Comparison of ENCODE assay signal across 10 cellular contexts in genomic region chr7:24834150-24834798, GRCh38.
DNase-seq lines count a peak whose midpoint lies in the region; ATAC-seq and TF ChIP-seq lines count a peak whose summit lies in the region.
"Had no signal": no experiment of that assay in that cellular context is flagged by ENCODE, and none has a peak within 500 bp of the region (broad histone marks: within the 10 kb centered on the region; RNA-seq: fewer than 3 reads in every experiment).

No MANE protein-coding gene starts in this region.

- TF ChIP-seq CTCF in ovary (IDR thresholded peaks at IDR 0.05), result no peak
- no peak for TF ChIP-seq CTCF in A673 (conservative IDR thresholded peaks at IDR 0.05; ENCODE audit: low read depth, low read length)

- peak; percentile 72 for DNase-seq in Ammon's horn (ENCODE audit: low spot score)
- DNase-seq in germinal center (ENCODE audit: low spot score), result peak; percentile 30
- DNase-seq in HCEC 1CT, result no peak
- DNase-seq in ovary, result no peak
- no peak for DNase-seq in A673 (ENCODE audit: low spot score)
- no peak for DNase-seq in middle frontal gyrus (ENCODE audit: extremely low spot score, low spot score)
- DNase-seq: brain microvascular endothelial cell, NCI-H2171 treated with DMSO at 0.1 percent for 48 hours had no signal

- CTCF ChIA-PET in A673 (lab: Charles Lee), result interaction anchor here (1.4 kb wide), 1 partner anchor 22 kb away, joined by 3 read pairs; no protein-coding TSS in a partner anchor

- peak; percentile 40 for ATAC-seq in GM19395 (IDR thresholded peaks at IDR 0.05; ENCODE audit: unreplicated experiment)
- peak; percentile 55 for ATAC-seq in HG03432 (IDR thresholded peaks at IDR 0.05; ENCODE audit: unreplicated experiment)

- H3K36me3 ChIP-seq in ovary, result no peaks in the 10 kb centered on the region
- no peaks in the 10 kb centered on the region for H3K36me3 ChIP-seq in A673 (ENCODE audit: insufficient read depth, low read length, poor library complexity, severe bottlenecking)

- intact Hi-C loops in ovary (cut with DNase I) (no loop called here), A673 (cut with micrococcal nuclease; ENCODE audit: unreplicated experiment) (no loop called here)

- H3K27me3 ChIP-seq in ovary (no peaks in the 10 kb centered on the region), A673 (replicated peaks; ENCODE audit: insufficient read depth, low read depth, low read length, poor library complexity) (no peaks in the 10 kb centered on the region)
- H3K27me3 ChIP-seq: brain microvascular endothelial cell had no signal

- no peak for TF ChIP-seq EP300 in ovary (IDR thresholded peaks at IDR 0.05)

- WGBS in ovary, 3 donors, result 85 to 87% (median 86%) methylated on average over 25 of the region's 25 CpGs

- H3K9me3 ChIP-seq in ovary (no peaks in the 10 kb centered on the region), A673 (ENCODE audit: low read depth, low read length, poor library complexity, severe bottlenecking) (no peaks in the 10 kb centered on the region)

- H3K4me3 ChIP-seq in ovary, result no peak overlapping the region
- H3K4me3 ChIP-seq in A673 (ENCODE audit: low read depth, low read length, poor library complexity, severe bottlenecking), result no peak overlapping the region

- TF ChIP-seq POLR2A in ovary (IDR thresholded peaks at IDR 0.05), result no peak

- H3K4me1 ChIP-seq in ovary (ENCODE audit: insufficient read depth), result no peaks in the 10 kb centered on the region
- H3K4me1 ChIP-seq in A673 (ENCODE audit: insufficient read depth, low read length, poor library complexity, severe bottlenecking), result no peaks in the 10 kb centered on the region

- no TSS peak for BruUV-seq in A673 (replicated peaks; lab: Mats Ljungman, UMichigan)

- H3K27ac ChIP-seq in ovary, result no peak overlapping the region
- no peak overlapping the region for H3K27ac ChIP-seq in A673 (ENCODE audit: low read depth, low read length, poor library complexity, severe bottlenecking)
- H3K27ac ChIP-seq: brain microvascular endothelial cell had no signal

- POLR2A ChIA-PET in A673 (lab: Charles Lee; ENCODE audit: low non-redundant PET), result no interaction called here

Comparison
In these comparisons a context has a peak if more than half of its experiments do, and no peak if none do; other contexts are left out.
1. DNase-seq: peak in Ammon's horn (single experiment) and germinal center (single experiment); none in HCEC 1CT (single experiment), ovary (0 of 5), A673 (single experiment) and middle frontal gyrus (single experiment).